In genomic region chr17:12597895-12598294, GRCh38 we compare ENCODE assay signal across 31 cellular contexts.
"Had no signal": no experiment of that assay in that cellular context is flagged by ENCODE, and none has a peak within 500 bp of the region (broad histone marks: within the 10 kb centered on the region; RNA-seq: fewer than 3 reads in every experiment).

No MANE protein-coding gene starts in this region.

- H3K4me1 ChIP-seq: neural progenitor cell, parathyroid adenoma, psoas muscle, spleen, suprapubic skin, testis, upper lobe of right lung, uterus had no signal

- H3K27me3 ChIP-seq: neural progenitor cell, ovary, spleen, suprapubic skin, testis, tibial artery, transverse colon, upper lobe of right lung, uterus had no signal

- H3K9ac ChIP-seq: neural progenitor cell, parathyroid adenoma had no signal

- H3K9me3 ChIP-seq: ovary, psoas muscle, spleen, suprapubic skin, testis, tibial artery, transverse colon, upper lobe of right lung, uterus had no signal

- H3K4me1 Mint-ChIP-seq: natural killer cell; stimulated activated memory B cell treated with anti-CD40 and anti-IgM and Interleukin-4, amounts not matched to agents 10 μg/mL and 1 μg/mL and 100 μg/mL, for 72 hours; stimulated activated naive CD8-positive, alpha-beta T cell treated with anti-CD3 and anti-CD28 coated beads, Interleukin-15, amount 100 ng/mL, for 72 hours had no signal

- H3K4me2 ChIP-seq: neural progenitor cell, smooth muscle cell had no signal

- H3K79me2 ChIP-seq: parathyroid adenoma had no signal

- H3K27ac Mint-ChIP-seq: natural killer cell; neural progenitor cell; progenitor cell of endocrine pancreas; stimulated activated memory B cell treated with anti-CD40 and anti-IgM and Interleukin-4, amounts not matched to agents 10 μg/mL and 1 μg/mL and 100 μg/mL, for 72 hours; stimulated activated naive CD8-positive, alpha-beta T cell treated with anti-CD3 and anti-CD28 coated beads, Interleukin-15, amount 100 ng/mL, for 72 hours; type B pancreatic cell had no signal

- H3K4me3 Mint-ChIP-seq: natural killer cell; nephron; neural progenitor cell; stimulated activated memory B cell treated with anti-CD40 and anti-IgM and Interleukin-4, amounts not matched to agents 10 μg/mL and 1 μg/mL and 100 μg/mL, for 72 hours; stimulated activated naive CD8-positive, alpha-beta T cell treated with anti-CD3 and anti-CD28 coated beads, Interleukin-15, amount 100 ng/mL, for 72 hours; type B pancreatic cell had no signal

- H2AFZ ChIP-seq: neural progenitor cell, parathyroid adenoma had no signal

- H3K9me3 Mint-ChIP-seq: nephron; neural progenitor cell; stimulated activated memory B cell treated with anti-CD40 and anti-IgM and Interleukin-4, amounts not matched to agents 10 μg/mL and 1 μg/mL and 100 μg/mL, for 72 hours; type B pancreatic cell had no signal

- H3K36me3 ChIP-seq: neural progenitor cell, ovary, spleen, suprapubic skin, tibial artery, transverse colon, upper lobe of right lung, uterus had no signal

- DNase-seq: natural killer cell; occipital lobe; ovary; posterior cingulate gyrus; psoas muscle; right cardiac atrium; spleen; stimulated activated CD4-positive, alpha-beta T cell treated with anti-CD3 and anti-CD28 coated beads, Interleukin-12 subunit alpha, Interleukin-12 subunit beta, amount 100 ng/mL, for 4 hours; stimulated activated CD4-positive, alpha-beta T cell treated with anti-CD3 and anti-CD28 coated beads, Interleukin-1b, Interleukin-23, amount 100 ng/mL, for 48 hours; stimulated activated CD4-positive, alpha-beta T cell treated with anti-CD3 and anti-CD28 coated beads, Interleukin-4, amount 100 ng/mL, for 1 hour; stimulated activated CD4-positive, alpha-beta T cell treated with anti-CD3 and anti-CD28 coated beads, Interleukin-4, amount 100 ng/mL, for 4 hours; stimulated activated CD8-positive, alpha-beta memory T cell treated with anti-CD3 and anti-CD28 coated beads, Interleukin-4, amount 100 ng/mL, for 48 hours; stimulated activated naive CD4-positive, alpha-beta T cell; stimulated activated naive CD8-positive, alpha-beta T cell treated with anti-CD3 and anti-CD28 coated beads, Interleukin-15, amount 100 ng/mL, for 72 hours; stimulated activated naive CD8-positive, alpha-beta T cell treated with anti-CD3 and anti-CD28 coated beads, Interleukin-15, Interleukin-2, amounts not matched to agents 100 U/mL and 50 U/mL, for 24 hours; substantia nigra; testis; tibial artery; transverse colon; upper lobe of right lung; uterus had no signal

- H3K36me3 Mint-ChIP-seq: natural killer cell; neural progenitor cell; stimulated activated memory B cell treated with anti-CD40 and anti-IgM and Interleukin-4, amounts not matched to agents 10 μg/mL and 1 μg/mL and 100 μg/mL, for 72 hours; type B pancreatic cell had no signal

- ATAC-seq: natural killer cell; psoas muscle; right cardiac atrium; sciatic nerve; stimulated activated memory B cell treated with anti-CD40 and anti-IgM and Interleukin-4, amounts not matched to agents 10 μg/mL and 1 μg/mL and 100 μg/mL, for 72 hours; stimulated activated naive CD8-positive, alpha-beta T cell treated with anti-CD3 and anti-CD28 coated beads, Interleukin-15, amount 100 ng/mL, for 72 hours; stimulated activated naive CD8-positive, alpha-beta T cell treated with anti-CD3 and anti-CD28 coated beads, Interleukin-15, Interleukin-2, amounts not matched to agents 100 U/mL and 50 U/mL, for 24 hours; upper lobe of right lung had no signal

- H3K4me3 ChIP-seq: neural progenitor cell, ovary, psoas muscle, skin epidermis, smooth muscle cell, spleen, suprapubic skin, testis, tibial artery, transverse colon, upper lobe of right lung, uterus had no signal

- H3K27me3 Mint-ChIP-seq: progenitor cell of endocrine pancreas; stimulated activated memory B cell treated with anti-CD40 and anti-IgM and Interleukin-4, amounts not matched to agents 10 μg/mL and 1 μg/mL and 100 μg/mL, for 72 hours; stimulated activated naive CD8-positive, alpha-beta T cell treated with anti-CD3 and anti-CD28 coated beads, Interleukin-15, amount 100 ng/mL, for 72 hours had no signal

- H3K27ac ChIP-seq: neural progenitor cell, ovary, parathyroid adenoma, psoas muscle, skin epidermis, spleen, suprapubic skin, testis, tibial artery, transverse colon, upper lobe of right lung, uterus had no signal
